29 cellular contexts compared by ENCODE assay signal in the genomic region with DNA sequence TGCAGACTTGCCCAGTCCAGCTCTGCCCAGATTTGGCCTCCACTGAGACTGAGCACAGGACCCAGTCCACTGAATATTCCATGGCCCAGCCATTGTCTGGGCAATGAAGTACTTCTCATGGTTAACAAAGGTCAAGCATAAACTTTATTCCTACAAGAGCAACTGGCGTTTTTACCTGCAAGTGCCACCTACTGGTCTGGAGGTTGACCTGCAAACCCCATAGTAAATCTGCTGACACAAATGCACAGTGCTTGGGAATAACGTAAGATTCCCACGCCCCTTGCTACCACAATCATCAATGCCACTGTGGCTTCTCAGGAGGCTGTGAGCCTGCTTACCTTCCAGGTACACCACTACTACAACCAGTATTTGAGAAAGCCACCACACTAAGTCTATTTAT.
DNase-seq lines count a peak whose midpoint lies in the region; ATAC-seq and TF ChIP-seq lines count a peak whose summit lies in the region.
"Had no signal": no experiment of that assay in that cellular context is flagged by ENCODE, and none has a peak within 500 bp of the region (broad histone marks: within the 10 kb centered on the region; RNA-seq: fewer than 3 reads in every experiment).

No MANE protein-coding gene starts in this region.

- TF ChIP-seq POLR2A in HCT116 (IDR thresholded peaks at IDR 0.05; ENCODE audit: borderline replicate concordance, extremely low read depth, insufficient read depth, insufficient read length): no peak

- TF ChIP-seq CTCF in Caco-2 (IDR thresholded peaks at IDR 0.05; ENCODE audit: insufficient read depth in 1 of 2, low read depth in 1 of 2, low read length in 1 of 2, severe bottlenecking in 1 of 2, unreplicated experiment in 1 of 2) (peak; percentile 5 to 22), HCT116 (IDR thresholded peaks at IDR 0.05 in 2 of 3, conservative IDR thresholded peaks at IDR 0.05 in 1 of 3; ENCODE audit: borderline replicate concordance in 1 of 3, insufficient read depth in 1 of 3, low read depth in 2 of 3, low read length in 2 of 3) (peak in 1 of 3 experiments; percentile 30; a peak in 1 of 6 replicates), OCI-LY1 (IDR thresholded peaks at IDR 0.05; ENCODE audit: low read length) (peak; percentile 40), foreskin keratinocyte (conservative IDR thresholded peaks at IDR 0.05) (peak; percentile 17)

- no peaks in the 10 kb centered on the region for H3K4me1 Mint-ChIP-seq in Caco-2 (ENCODE audit: low read depth, unreplicated experiment)
- H3K4me1 Mint-ChIP-seq: naive thymus-derived CD8-positive, alpha-beta T cell; stimulated activated naive B cell treated with anti-CD40 and anti-IgM and Interleukin-4, amounts not matched to agents 10 μg/mL and 1 μg/mL and 100 μg/mL, for 72 hours; T-cell had no signal

- H3K4me3 Mint-ChIP-seq in Caco-2 (ENCODE audit: unreplicated experiment): no peak overlapping the region
- H3K4me3 Mint-ChIP-seq: activated CD8-positive, alpha-beta T cell treated with anti-CD3 and anti-CD28 coated beads, Interleukin-2, amount 10 ng/mL, durations not matched to agents 7 days and 5 days; naive thymus-derived CD8-positive, alpha-beta T cell; stimulated activated naive B cell treated with anti-CD40 and anti-IgM and Interleukin-4, amounts not matched to agents 10 μg/mL and 1 μg/mL and 100 μg/mL, for 72 hours; T-cell had no signal

- H3F3A ChIP-seq in OCI-LY1 (ENCODE audit: insufficient read depth, low read length): no peaks in the 10 kb centered on the region

- DNase-seq in Caco-2 (peak in 1 of 2 experiments; percentile 16), HCT116 (ENCODE audit: low read depth, low spot score) (no peak), foreskin keratinocyte (no peak), NCI-H82 treated with DMSO at 0.1 percent for 48 hours (lab: John Stamatoyannopoulos, UW; ENCODE audit: unreplicated experiment) (no peak), NCI-H1694 treated with DMSO at 0.1 percent for 48 hours (lab: John Stamatoyannopoulos, UW) (no peak), NCI-H1930 (lab: John Stamatoyannopoulos, UW) (no peak), germinal center (ENCODE audit: low spot score) (no peak)
- DNase-seq: ACHN; activated CD8-positive, alpha-beta T cell treated with anti-CD3 and anti-CD28 coated beads, Interleukin-2, amount 10 ng/mL, durations not matched to agents 7 days and 5 days; activated gamma-delta T cell treated with Interleukin-2 at 50 U/mL for 16 hours; activated T-cell treated with anti-CD3 and anti-CD28 coated beads for 4 hours; body of pancreas; effector memory CD4-positive, alpha-beta T cell; foreskin melanocyte; left ventricle myocardium superior; midbrain; naive thymus-derived CD8-positive, alpha-beta T cell; pancreas; stimulated activated CD4-positive, alpha-beta T cell treated with anti-CD3 and anti-CD28 coated beads, Interleukin-4, amount 100 ng/mL, for 24 hours; stimulated activated naive B cell treated with anti-CD40 and anti-IgM and Interleukin-4, amounts not matched to agents 10 μg/mL and 1 μg/mL and 100 μg/mL, for 72 hours; T-cell; uterus had no signal

- H3K9me3 ChIP-seq in Caco-2: peaks cover 4% of the 10 kb centered on the region; the same call in 1 of the 2 replicates
- H3K9me3 ChIP-seq in HCT116 (ENCODE audit: control insufficient read depth in 1 of 2, insufficient read depth in 1 of 2, low read depth in 1 of 2, low read length in 2 of 2): peaks cover 3 to 9% of the 10 kb centered on the region in 2 experiments; a peak in 1 of 4 replicates
- 0 out of 2 replicates have a peak, but pooled peaks cover 6% of the 10 kb centered on the region for H3K9me3 ChIP-seq in OCI-LY1 (ENCODE audit: low read length)

- H3K27me3 ChIP-seq in Caco-2 (replicated peaks; ENCODE audit: control insufficient read depth, insufficient read depth, low read length): no peaks in the 10 kb centered on the region
- no peaks in the 10 kb centered on the region for H3K27me3 ChIP-seq in HCT116 (ENCODE audit: insufficient read depth, low read length)
- no peaks in the 10 kb centered on the region; the same call in 1 of the 2 replicates for H3K27me3 ChIP-seq in OCI-LY1 (ENCODE audit: insufficient read depth, low read length)
- no peaks in the 10 kb centered on the region for H3K27me3 ChIP-seq in foreskin keratinocyte
- H3K27me3 ChIP-seq: BLaER1, body of pancreas, hepatocyte, pancreas, right atrium auricular region, spleen, suprapubic skin, uterus had no signal

- H3K9ac ChIP-seq in HCT116 (ENCODE audit: low read length) (no peak overlapping the region), OCI-LY1 (ENCODE audit: low read length) (no peak overlapping the region)
- H3K9ac ChIP-seq: BLaER1 had no signal

- H3K4me2 ChIP-seq in HCT116 (ENCODE audit: low read length) (no peak overlapping the region), OCI-LY1 (ENCODE audit: low read length) (no peak overlapping the region)
- H3K4me2 ChIP-seq: BLaER1, hepatocyte had no signal

- no peaks in the 10 kb centered on the region for H3K4me1 ChIP-seq in Caco-2
- H3K4me1 ChIP-seq in HCT116 (ENCODE audit: control insufficient read depth in 1 of 2, insufficient read depth in 2 of 2, low read length in 2 of 2): no peaks in the 10 kb centered on the region
- H3K4me1 ChIP-seq in OCI-LY1 (ENCODE audit: insufficient read depth, low read length, severe bottlenecking): no peaks in the 10 kb centered on the region
- H3K4me1 ChIP-seq in foreskin keratinocyte: no peaks in the 10 kb centered on the region
- H3K4me1 ChIP-seq: body of pancreas, pancreas, right atrium auricular region, spleen, suprapubic skin, uterus had no signal

- RAD21 ChIA-PET in HCT116 (lab: Charles Lee; ENCODE audit: low non-redundant PET in 1 of 2, low total read pairs in 2 of 2, uncharacterized antibody in 2 of 2, unreplicated experiment in 2 of 2): no interaction called here

- POLR2A ChIA-PET in Caco-2 (lab: Charles Lee): no interaction called here
- POLR2A ChIA-PET in HCT116 (lab: Charles Lee): no interaction called here

- no peak overlapping the region for H3K27ac Mint-ChIP-seq in Caco-2 (ENCODE audit: unreplicated experiment)
- H3K27ac Mint-ChIP-seq: activated CD8-positive, alpha-beta T cell treated with anti-CD3 and anti-CD28 coated beads, Interleukin-2, amount 10 ng/mL, durations not matched to agents 7 days and 5 days; naive thymus-derived CD8-positive, alpha-beta T cell; stimulated activated naive B cell treated with anti-CD40 and anti-IgM and Interleukin-4, amounts not matched to agents 10 μg/mL and 1 μg/mL and 100 μg/mL, for 72 hours; T-cell had no signal

- no peak overlapping the region for H3K27ac ChIP-seq in HCT116 (ENCODE audit: low read depth, low read length)
- H3K27ac ChIP-seq in OCI-LY1 (ENCODE audit: low read depth, low read length, poor library complexity, severe bottlenecking): no peak overlapping the region
- no peak overlapping the region for H3K27ac ChIP-seq in foreskin keratinocyte
- H3K27ac ChIP-seq: body of pancreas, hepatocyte, pancreas, right atrium auricular region, spleen, suprapubic skin, uterus had no signal

- H2AFZ ChIP-seq in HCT116 (ENCODE audit: low read depth, low read length, poor library complexity, severe bottlenecking): no peak overlapping the region
- no peak overlapping the region for H2AFZ ChIP-seq in OCI-LY1 (ENCODE audit: low read length)
- H2AFZ ChIP-seq: hepatocyte had no signal

- no peak for TF ChIP-seq RAD21 in HCT116 (IDR thresholded peaks at IDR 0.05; ENCODE audit: low read depth)

- intact Hi-C loops in Caco-2 (cut with micrococcal nuclease; ENCODE audit: unreplicated experiment): no loop called here
- intact Hi-C loops in HCT116 (cut with micrococcal nuclease): no loop called here

- ATAC-seq in HCT116 (peak; percentile 32; the same call in 1 of the 2 replicates), foreskin keratinocyte (no peak)
- ATAC-seq: activated CD8-positive, alpha-beta T cell treated with anti-CD3 and anti-CD28 coated beads, Interleukin-2, amount 10 ng/mL, durations not matched to agents 7 days and 5 days; body of pancreas; esophagus mucosa; left ventricle myocardium superior; naive thymus-derived CD8-positive, alpha-beta T cell; pancreas; stimulated activated naive B cell treated with anti-CD40 and anti-IgM and Interleukin-4, amounts not matched to agents 10 μg/mL and 1 μg/mL and 100 μg/mL, for 72 hours; T-cell had no signal

- no peaks in the 10 kb centered on the region for H3K27me3 Mint-ChIP-seq in Caco-2 (ENCODE audit: insufficient read depth, unreplicated experiment)
- H3K27me3 Mint-ChIP-seq: naive thymus-derived CD8-positive, alpha-beta T cell; stimulated activated naive B cell treated with anti-CD40 and anti-IgM and Interleukin-4, amounts not matched to agents 10 μg/mL and 1 μg/mL and 100 μg/mL, for 72 hours; T-cell had no signal

- no peaks in the 10 kb centered on the region for H3K36me3 Mint-ChIP-seq in Caco-2 (ENCODE audit: insufficient read depth, unreplicated experiment)

- H3K9me2 ChIP-seq in HCT116 (ENCODE audit: insufficient read depth) (no peaks in the 10 kb centered on the region), OCI-LY1 (ENCODE audit: low read depth, low read length) (no peaks in the 10 kb centered on the region)

- H3K36me3 ChIP-seq in Caco-2 (ENCODE audit: control insufficient read depth, insufficient read depth, low read length): no peaks in the 10 kb centered on the region
- no peaks in the 10 kb centered on the region for H3K36me3 ChIP-seq in HCT116 (ENCODE audit: control insufficient read depth in 1 of 2, insufficient read depth in 2 of 2, low read length in 2 of 2)
- no peaks in the 10 kb centered on the region for H3K36me3 ChIP-seq in OCI-LY1 (ENCODE audit: insufficient read depth, low read length)
- H3K36me3 ChIP-seq: pancreas, right atrium auricular region, suprapubic skin, uterus had no signal

- no peaks in the 10 kb centered on the region for H3K79me2 ChIP-seq in HCT116 (ENCODE audit: insufficient read depth, low read length)
- H3K79me2 ChIP-seq in OCI-LY1 (ENCODE audit: insufficient read depth, low read length): no peaks in the 10 kb centered on the region
- H3K79me2 ChIP-seq: hepatocyte had no signal

- H3K4me3 ChIP-seq in Caco-2 (ENCODE audit: low read depth, low read length): no peak overlapping the region
- no peak overlapping the region for H3K4me3 ChIP-seq in HCT116 (replicated peaks in 1 of 2; ENCODE audit: low read depth in 1 of 2, low read length in 2 of 2)
- no peak overlapping the region for H3K4me3 ChIP-seq in OCI-LY1 (ENCODE audit: low read depth, low read length, poor library complexity, severe bottlenecking)
- H3K4me3 ChIP-seq: BLaER1, body of pancreas, hepatocyte, pancreas, right atrium auricular region, spleen, suprapubic skin, uterus had no signal

- H3K9me3 Mint-ChIP-seq in Caco-2 (ENCODE audit: unreplicated experiment): peaks cover 21% of the 10 kb centered on the region

- BruUV-seq in Caco-2 (replicated peaks; lab: Mats Ljungman, UMichigan): no TSS peak
- no TSS peak for BruUV-seq in HCT116 (replicated peaks; lab: Mats Ljungman, UMichigan)

- CTCF ChIA-PET in Caco-2 (lab: Charles Lee): no interaction called here
- CTCF ChIA-PET in HCT116 (lab: Charles Lee): no interaction called here

- H4K20me1 ChIP-seq in HCT116 (ENCODE audit: insufficient read depth) (no peaks in the 10 kb centered on the region), OCI-LY1 (ENCODE audit: insufficient read depth, low read length) (no peaks in the 10 kb centered on the region)
- H4K20me1 ChIP-seq: BLaER1 had no signal
